Comparison of ENCODE assay signal across 8 cellular contexts in the genomic region with DNA sequence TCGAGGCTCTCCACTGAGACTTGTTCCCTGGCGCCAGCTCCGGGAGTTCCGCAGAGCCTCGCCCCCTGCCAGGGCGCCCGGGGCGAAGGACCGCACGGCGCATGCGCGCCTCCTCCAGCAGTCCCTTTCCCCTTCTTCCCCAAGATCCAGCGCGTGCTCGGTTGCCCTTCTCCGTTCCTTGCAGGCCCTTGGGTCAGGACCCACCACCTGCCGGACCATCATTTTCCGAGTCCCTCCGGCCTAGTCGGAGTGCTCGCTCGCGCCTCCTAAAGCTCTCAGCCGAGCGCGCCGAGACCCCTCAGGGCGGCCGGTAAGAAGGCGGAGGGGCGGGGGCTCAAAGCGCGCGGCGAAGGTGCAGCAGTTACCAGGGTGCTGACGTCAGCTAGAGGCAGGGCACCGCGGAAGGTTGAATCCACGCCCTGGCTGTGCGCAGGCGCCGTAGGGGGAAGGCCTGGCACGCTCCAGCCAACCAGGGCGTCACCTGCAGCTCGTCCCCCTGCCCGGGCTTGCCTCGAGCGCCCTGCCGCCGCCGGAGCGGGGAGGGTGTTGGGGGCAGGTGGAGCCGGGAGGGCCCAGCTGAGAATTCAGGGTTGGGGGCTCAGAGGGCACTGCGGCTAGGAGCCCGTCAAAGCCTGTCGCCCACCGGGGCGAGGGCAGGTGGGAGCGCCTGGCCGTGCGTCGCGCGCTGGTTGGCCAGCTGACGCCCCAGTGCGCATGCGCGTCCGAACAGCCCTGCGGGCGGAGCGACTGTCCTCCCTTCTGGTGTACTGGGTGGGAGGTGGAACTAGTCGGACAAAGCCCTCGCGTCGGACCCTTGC. TPM values are rescaled to one million over a fixed set of nuclear protein-coding genes. Genes with fewer than 3 reads are reported as not detected.
DNase-seq lines count a peak whose midpoint lies in the region; ATAC-seq and TF ChIP-seq lines count a peak whose summit lies in the region.

A gene with protein sequence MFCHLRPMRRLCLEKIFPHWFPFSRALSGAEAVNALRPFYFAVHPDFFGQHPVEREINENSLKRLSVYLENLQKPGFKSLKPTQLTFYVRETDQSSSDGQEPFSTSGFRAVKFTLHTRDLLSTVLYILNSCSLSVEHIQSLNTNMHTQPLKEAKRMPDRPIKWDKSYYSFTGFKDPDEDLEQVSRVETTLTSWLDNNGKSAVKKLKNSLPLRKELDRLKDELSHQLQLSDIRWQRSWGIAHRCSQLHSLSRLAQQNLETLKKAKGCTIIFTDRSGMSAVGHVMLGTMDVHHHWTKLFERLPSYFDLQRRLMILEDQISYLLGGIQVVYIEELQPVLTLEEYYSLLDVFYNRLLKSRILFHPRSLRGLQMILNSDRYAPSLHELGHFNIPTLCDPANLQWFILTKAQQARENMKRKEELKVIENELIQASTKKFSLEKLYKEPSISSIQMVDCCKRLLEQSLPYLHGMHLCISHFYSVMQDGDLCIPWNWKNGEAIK (plus strand): TSS at position 757 of the 818 bp plus-strand sequence. CDS start 16,017 bp downstream, outside the sequence.

- peaks cover 2% of the 10 kb centered on the region for H3K36me3 Mint-ChIP-seq in activated CD4-positive, alpha-beta memory T cell treated with anti-CD3 and anti-CD28 coated beads for 36 hours

- no peak for TF ChIP-seq POLR2A in lower leg skin (IDR thresholded peaks at IDR 0.05)

- peaks cover 6% of the 10 kb centered on the region for H3K27me3 Mint-ChIP-seq in activated CD4-positive, alpha-beta memory T cell treated with anti-CD3 and anti-CD28 coated beads for 36 hours

- intact Hi-C loops in activated CD4-positive, alpha-beta memory T cell treated with anti-CD3 and anti-CD28 coated beads for 36 hours (cut with micrococcal nuclease): loop anchor here (1.0 to 10.0 kb wide), 7 partner anchors 101 to 1357 kb away; a partner anchor contains a TSS
- intact Hi-C loops in dorsolateral prefrontal cortex (cut with DNase I) (loop anchor here (1.0 to 10.0 kb wide), 7 partner anchors 137 to 1349 kb away; a partner anchor contains a TSS), lower leg skin (cut with DNase I; ENCODE audit: low total_unique reads) (loop anchor here (5.0 kb wide), 1 partner anchor 1646 kb away; no protein-coding TSS in a partner anchor)

- H3K4me3 ChIP-seq in dorsolateral prefrontal cortex (peak within 1 kb of the TSS; percentile 60 to 97 (median 85)), lower leg skin (ENCODE audit: low read depth, poor library complexity, severe bottlenecking) (peak within 1 kb of the TSS; percentile 77)

- H3K4me1 Mint-ChIP-seq in activated CD4-positive, alpha-beta memory T cell treated with anti-CD3 and anti-CD28 coated beads for 36 hours (ENCODE audit: low read depth): peaks cover 22% of the 10 kb centered on the region

- TF ChIP-seq CTCF in dorsolateral prefrontal cortex (IDR thresholded peaks at IDR 0.05 in 54 of 56, conservative IDR thresholded peaks at IDR 0.05 in 2 of 56; ENCODE audit: low read depth in 1 of 56, partially characterized antibody in 56 of 56): peak in 15 of 56 donors; percentile 2 to 30 (median 15)
- TF ChIP-seq CTCF in lower leg skin (IDR thresholded peaks at IDR 0.05): no peak

- DNase-seq in CD1c-positive myeloid dendritic cell (ENCODE audit: extremely low spot score): peak; percentile 99
- peak; percentile 98 for DNase-seq in NCI-H82 (lab: John Stamatoyannopoulos, UW)
- peak; percentile 99 for DNase-seq in activated CD4-positive, alpha-beta memory T cell treated with anti-CD3 and anti-CD28 coated beads for 36 hours
- peak; percentile 86 to 97 (median 94) for DNase-seq in dorsolateral prefrontal cortex
- DNase-seq in lower leg skin (ENCODE audit: low spot score in 2 of 2): peak; percentile 95 to 99
- peak; percentile 95 to 99 for DNase-seq in stimulated activated CD4-positive, alpha-beta T cell treated with anti-CD3 and anti-CD28 coated beads, Interleukin-4, amount 100 ng/mL, for 48 hours (ENCODE audit: low read depth in 2 of 2)

- ATAC-seq in GM19397 (IDR thresholded peaks at IDR 0.05; ENCODE audit: unreplicated experiment) (peak; percentile 96), HG03571 (IDR thresholded peaks at IDR 0.05; ENCODE audit: unreplicated experiment) (peak; percentile 91)

- H3K27me3 ChIP-seq in dorsolateral prefrontal cortex: no peaks in the 10 kb centered on the region

- POLR2A ChIA-PET in activated CD4-positive, alpha-beta memory T cell treated with anti-CD3 and anti-CD28 coated beads for 36 hours (lab: Charles Lee): interaction anchor here (0.8 to 2.1 kb wide), 7 partner anchors 102 to 424 kb away, joined by 3 to 18 read pairs (median 5); a partner anchor contains a TSS

- peak within 1 kb of the TSS; percentile 98 for H3K4me3 Mint-ChIP-seq in activated CD4-positive, alpha-beta memory T cell treated with anti-CD3 and anti-CD28 coated beads for 36 hours

- WGBS in lower leg skin, 2 donors: 0 to 1% methylated on average over 60 of the region's 77 CpGs

- CTCF ChIA-PET in activated CD4-positive, alpha-beta memory T cell treated with anti-CD3 and anti-CD28 coated beads for 36 hours (lab: Charles Lee): interaction anchor here (0.7 to 1.8 kb wide), 3 partner anchors 14 to 525 kb away, joined by 3 to 10 read pairs (median 4); no protein-coding TSS in a partner anchor

- H3K27ac ChIP-seq in dorsolateral prefrontal cortex: peak within 1 kb of the TSS; percentile 84 to 100 (median 98)

- H3K9me3 Mint-ChIP-seq in activated CD4-positive, alpha-beta memory T cell treated with anti-CD3 and anti-CD28 coated beads for 36 hours: no peaks in the 10 kb centered on the region

- peak within 1 kb of the TSS; percentile 97 for H3K27ac Mint-ChIP-seq in activated CD4-positive, alpha-beta memory T cell treated with anti-CD3 and anti-CD28 coated beads for 36 hours

RNA-seq across cellular contexts. Expression of the gene that starts here (rescaled TPM):
- 10 to 100 TPM; 17.2 to 17.9 TPM for total RNA-seq in activated CD4-positive, alpha-beta memory T cell treated with anti-CD3 and anti-CD28 coated beads for 36 hours
- total RNA-seq in dorsolateral prefrontal cortex (10 to 100 TPM; 24.2 to 49.5 (median 35.3) TPM), lower leg skin (10 to 100 TPM; 16.6 to 20.0 (median 18.5) TPM)

Comparison
In these comparisons a context has a peak if more than half of its experiments do, and no peak if none do; other contexts are left out.
1. Peak in every context shown above with its lines: DNase-seq, ATAC-seq, H3K4me3 ChIP-seq and H3K27ac ChIP-seq.